1 cellular context compared by ENCODE assay signal in the genomic region with DNA sequence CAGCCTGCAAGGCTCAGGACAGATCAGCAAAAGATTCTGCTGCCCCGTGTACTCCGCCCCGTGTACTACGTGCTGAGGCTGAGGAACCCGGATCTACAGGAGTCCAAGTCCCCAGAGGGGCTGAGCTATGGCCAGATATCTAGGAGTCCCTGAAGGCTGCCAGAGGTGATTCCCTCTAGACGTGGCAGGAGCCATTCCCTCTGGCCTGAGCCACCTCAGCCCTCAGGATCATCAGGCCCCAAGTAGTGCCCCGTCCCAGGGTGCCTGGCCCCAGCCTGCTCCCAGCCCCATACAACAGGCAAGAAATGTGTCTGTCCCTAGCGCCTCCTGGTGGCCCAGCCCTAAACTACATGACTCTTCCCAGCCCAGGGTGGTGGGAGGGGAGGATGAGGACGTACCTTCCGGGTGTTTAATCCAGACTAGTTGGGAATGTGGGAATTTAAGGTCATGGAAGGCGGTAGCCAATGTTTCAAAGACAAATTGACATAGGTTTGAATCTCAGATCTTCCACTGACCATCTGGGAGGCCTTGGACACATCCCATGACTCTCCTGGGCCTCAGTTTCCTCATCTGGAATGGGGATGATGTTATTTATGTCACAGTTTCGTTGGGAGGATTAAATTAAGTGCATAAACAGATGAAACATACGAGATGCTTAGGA.
A peak's percentile ranks its signal among the peaks of the same experiment; 100 is the strongest.
TF ChIP-seq lines count a peak whose summit lies in the region.

No MANE protein-coding gene starts in this region.

TF ChIP-seq in K562, 482 proteins besides CTCF, POLR2A, EP300 and RAD21 (continued from another document and continues in another):
- peak; percentile 44; the same call in 1 of the 2 replicates for TF ChIP-seq JUN (IDR thresholded peaks at IDR 0.05; ENCODE audit: borderline replicate concordance, low read depth, low read length)
- no peak for TF ChIP-seq JUN (CRISPR knock-in tag; IDR thresholded peaks at IDR 0.05; ENCODE audit: borderline replicate concordance)
- TF ChIP-seq, protein P1, sequence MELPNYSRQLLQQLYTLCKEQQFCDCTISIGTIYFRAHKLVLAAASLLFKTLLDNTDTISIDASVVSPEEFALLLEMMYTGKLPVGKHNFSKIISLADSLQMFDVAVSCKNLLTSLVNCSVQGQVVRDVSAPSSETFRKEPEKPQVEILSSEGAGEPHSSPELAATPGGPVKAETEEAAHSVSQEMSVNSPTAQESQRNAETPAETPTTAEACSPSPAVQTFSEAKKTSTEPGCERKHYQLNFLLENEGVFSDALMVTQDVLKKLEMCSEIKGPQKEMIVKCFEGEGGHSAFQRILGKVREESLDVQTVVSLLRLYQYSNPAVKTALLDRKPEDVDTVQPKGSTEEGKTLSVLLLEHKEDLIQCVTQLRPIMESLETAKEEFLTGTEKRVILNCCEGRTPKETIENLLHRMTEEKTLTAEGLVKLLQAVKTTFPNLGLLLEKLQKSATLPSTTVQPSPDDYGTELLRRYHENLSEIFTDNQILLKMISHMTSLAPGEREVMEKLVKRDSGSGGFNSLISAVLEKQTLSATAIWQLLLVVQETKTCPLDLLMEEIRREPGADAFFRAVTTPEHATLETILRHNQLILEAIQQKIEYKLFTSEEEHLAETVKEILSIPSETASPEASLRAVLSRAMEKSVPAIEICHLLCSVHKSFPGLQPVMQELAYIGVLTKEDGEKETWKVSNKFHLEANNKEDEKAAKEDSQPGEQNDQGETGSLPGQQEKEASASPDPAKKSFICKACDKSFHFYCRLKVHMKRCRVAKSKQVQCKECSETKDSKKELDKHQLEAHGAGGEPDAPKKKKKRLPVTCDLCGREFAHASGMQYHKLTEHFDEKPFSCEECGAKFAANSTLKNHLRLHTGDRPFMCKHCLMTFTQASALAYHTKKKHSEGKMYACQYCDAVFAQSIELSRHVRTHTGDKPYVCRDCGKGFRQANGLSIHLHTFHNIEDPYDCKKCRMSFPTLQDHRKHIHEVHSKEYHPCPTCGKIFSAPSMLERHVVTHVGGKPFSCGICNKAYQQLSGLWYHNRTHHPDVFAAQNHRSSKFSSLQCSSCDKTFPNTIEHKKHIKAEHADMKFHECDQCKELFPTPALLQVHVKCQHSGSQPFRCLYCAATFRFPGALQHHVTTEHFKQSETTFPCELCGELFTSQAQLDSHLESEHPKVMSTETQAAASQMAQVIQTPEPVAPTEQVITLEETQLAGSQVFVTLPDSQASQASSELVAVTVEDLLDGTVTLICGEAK (IDR thresholded peaks at IDR 0.05): no peak
- TF ChIP-seq, protein P1 (CRISPR knock-in tag; IDR thresholded peaks at IDR 0.05): no peak
- no peak for TF ChIP-seq ZNF668 (CRISPR knock-in tag; IDR thresholded peaks at IDR 0.05)
- TF ChIP-seq CCAR2 (IDR thresholded peaks at IDR 0.05; ENCODE audit: low read depth, low read length): no peak
- TF ChIP-seq ZNF699 (CRISPR knock-in tag; IDR thresholded peaks at IDR 0.05; ENCODE audit: insufficient replicate concordance): no peak
- TF ChIP-seq, protein P2, sequence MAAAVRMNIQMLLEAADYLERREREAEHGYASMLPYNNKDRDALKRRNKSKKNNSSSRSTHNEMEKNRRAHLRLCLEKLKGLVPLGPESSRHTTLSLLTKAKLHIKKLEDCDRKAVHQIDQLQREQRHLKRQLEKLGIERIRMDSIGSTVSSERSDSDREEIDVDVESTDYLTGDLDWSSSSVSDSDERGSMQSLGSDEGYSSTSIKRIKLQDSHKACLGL (CRISPR knock-in tag; IDR thresholded peaks at IDR 0.05; ENCODE audit: borderline replicate concordance, poor library complexity, severe bottlenecking): no peak
- no peak for TF ChIP-seq HDAC6 (IDR thresholded peaks at IDR 0.05; ENCODE audit: low read depth, low read length)
- TF ChIP-seq CTBP1 (IDR thresholded peaks at IDR 0.05; ENCODE audit: borderline replicate concordance): peak; percentile 48; the same call in 1 of the 2 replicates
- no peak for TF ChIP-seq GATA2 (CRISPR knock-in tag; IDR thresholded peaks at IDR 0.05)
- TF ChIP-seq ZNF764 (CRISPR knock-in tag; IDR thresholded peaks at IDR 0.05; ENCODE audit: low read depth): no peak
- TF ChIP-seq HNRNPLL (IDR thresholded peaks at IDR 0.05; ENCODE audit: low read depth, low read length, poor library complexity, severe bottlenecking): no peak
- no peak; the same call in 1 of the 2 replicates for TF ChIP-seq ZNF239 (CRISPR knock-in tag; IDR thresholded peaks at IDR 0.05)
- TF ChIP-seq RBM22 (IDR thresholded peaks at IDR 0.05; ENCODE audit: low read depth, low read length, poor library complexity, severe bottlenecking): no peak
- TF ChIP-seq, protein P3, sequence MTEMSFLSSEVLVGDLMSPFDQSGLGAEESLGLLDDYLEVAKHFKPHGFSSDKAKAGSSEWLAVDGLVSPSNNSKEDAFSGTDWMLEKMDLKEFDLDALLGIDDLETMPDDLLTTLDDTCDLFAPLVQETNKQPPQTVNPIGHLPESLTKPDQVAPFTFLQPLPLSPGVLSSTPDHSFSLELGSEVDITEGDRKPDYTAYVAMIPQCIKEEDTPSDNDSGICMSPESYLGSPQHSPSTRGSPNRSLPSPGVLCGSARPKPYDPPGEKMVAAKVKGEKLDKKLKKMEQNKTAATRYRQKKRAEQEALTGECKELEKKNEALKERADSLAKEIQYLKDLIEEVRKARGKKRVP (CRISPR knock-in tag; IDR thresholded peaks at IDR 0.05): 0 out of 2 replicates have a peak, but pooled peaks have one; percentile 16
- TF ChIP-seq, protein P4, sequence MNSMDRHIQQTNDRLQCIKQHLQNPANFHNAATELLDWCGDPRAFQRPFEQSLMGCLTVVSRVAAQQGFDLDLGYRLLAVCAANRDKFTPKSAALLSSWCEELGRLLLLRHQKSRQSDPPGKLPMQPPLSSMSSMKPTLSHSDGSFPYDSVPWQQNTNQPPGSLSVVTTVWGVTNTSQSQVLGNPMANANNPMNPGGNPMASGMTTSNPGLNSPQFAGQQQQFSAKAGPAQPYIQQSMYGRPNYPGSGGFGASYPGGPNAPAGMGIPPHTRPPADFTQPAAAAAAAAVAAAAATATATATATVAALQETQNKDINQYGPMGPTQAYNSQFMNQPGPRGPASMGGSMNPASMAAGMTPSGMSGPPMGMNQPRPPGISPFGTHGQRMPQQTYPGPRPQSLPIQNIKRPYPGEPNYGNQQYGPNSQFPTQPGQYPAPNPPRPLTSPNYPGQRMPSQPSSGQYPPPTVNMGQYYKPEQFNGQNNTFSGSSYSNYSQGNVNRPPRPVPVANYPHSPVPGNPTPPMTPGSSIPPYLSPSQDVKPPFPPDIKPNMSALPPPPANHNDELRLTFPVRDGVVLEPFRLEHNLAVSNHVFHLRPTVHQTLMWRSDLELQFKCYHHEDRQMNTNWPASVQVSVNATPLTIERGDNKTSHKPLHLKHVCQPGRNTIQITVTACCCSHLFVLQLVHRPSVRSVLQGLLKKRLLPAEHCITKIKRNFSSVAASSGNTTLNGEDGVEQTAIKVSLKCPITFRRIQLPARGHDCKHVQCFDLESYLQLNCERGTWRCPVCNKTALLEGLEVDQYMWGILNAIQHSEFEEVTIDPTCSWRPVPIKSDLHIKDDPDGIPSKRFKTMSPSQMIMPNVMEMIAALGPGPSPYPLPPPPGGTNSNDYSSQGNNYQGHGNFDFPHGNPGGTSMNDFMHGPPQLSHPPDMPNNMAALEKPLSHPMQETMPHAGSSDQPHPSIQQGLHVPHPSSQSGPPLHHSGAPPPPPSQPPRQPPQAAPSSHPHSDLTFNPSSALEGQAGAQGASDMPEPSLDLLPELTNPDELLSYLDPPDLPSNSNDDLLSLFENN (IDR thresholded peaks at IDR 0.05; ENCODE audit: low read depth in 2 of 2, low read length in 2 of 2): 0 out of 4 replicates have a peak, but pooled peaks of 1 of the 2 experiments have one; percentile 21
- TF ChIP-seq MAZ (CRISPR knock-in tag; conservative IDR thresholded peaks at IDR 0.05 in 1 of 2, IDR thresholded peaks at IDR 0.05 in 1 of 2): peak; percentile 78 to 94
- TF ChIP-seq ZNF696 (CRISPR knock-in tag; conservative IDR thresholded peaks at IDR 0.05): no peak
- TF ChIP-seq SMARCB1 (IDR thresholded peaks at IDR 0.05; ENCODE audit: insufficient read length, low read depth): no peak
- TF ChIP-seq, protein P5, sequence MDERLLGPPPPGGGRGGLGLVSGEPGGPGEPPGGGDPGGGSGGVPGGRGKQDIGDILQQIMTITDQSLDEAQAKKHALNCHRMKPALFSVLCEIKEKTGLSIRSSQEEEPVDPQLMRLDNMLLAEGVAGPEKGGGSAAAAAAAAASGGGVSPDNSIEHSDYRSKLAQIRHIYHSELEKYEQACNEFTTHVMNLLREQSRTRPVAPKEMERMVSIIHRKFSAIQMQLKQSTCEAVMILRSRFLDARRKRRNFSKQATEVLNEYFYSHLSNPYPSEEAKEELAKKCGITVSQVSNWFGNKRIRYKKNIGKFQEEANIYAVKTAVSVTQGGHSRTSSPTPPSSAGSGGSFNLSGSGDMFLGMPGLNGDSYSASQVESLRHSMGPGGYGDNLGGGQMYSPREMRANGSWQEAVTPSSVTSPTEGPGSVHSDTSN (CRISPR knock-in tag; IDR thresholded peaks at IDR 0.05; ENCODE audit: low read depth): no peak
- TF ChIP-seq, protein P5 (tag; conservative IDR thresholded peaks at IDR 0.05; ENCODE audit: low read depth): no peak
- no peak for TF ChIP-seq ELF1 (tag; IDR thresholded peaks at IDR 0.05)
- TF ChIP-seq SNRNP70 (optimal IDR thresholded peaks at IDR 0.05; ENCODE audit: low read depth, low read length): no peak
- no peak for TF ChIP-seq RFX7 (CRISPR knock-in tag; IDR thresholded peaks at IDR 0.05)
- no peak for TF ChIP-seq CBX1 (IDR thresholded peaks at IDR 0.05; ENCODE audit: low read depth)
- no peak for TF ChIP-seq GABPB2 (CRISPR knock-in tag; conservative IDR thresholded peaks at IDR 0.05)
- TF ChIP-seq ERF (CRISPR knock-in tag; IDR thresholded peaks at IDR 0.05): peak; percentile 70; the same call in 1 of the 2 replicates
- no peak for TF ChIP-seq L3MBTL2 (IDR thresholded peaks at IDR 0.05)
- TF ChIP-seq ATF7 (IDR thresholded peaks at IDR 0.05): peak; percentile 22; the same call in 1 of the 2 replicates
- no peak for TF ChIP-seq NFRKB (IDR thresholded peaks at IDR 0.05; ENCODE audit: low read depth)
- no peak for TF ChIP-seq EGR1 (conservative IDR thresholded peaks at IDR 0.05)
- TF ChIP-seq, protein P6, sequence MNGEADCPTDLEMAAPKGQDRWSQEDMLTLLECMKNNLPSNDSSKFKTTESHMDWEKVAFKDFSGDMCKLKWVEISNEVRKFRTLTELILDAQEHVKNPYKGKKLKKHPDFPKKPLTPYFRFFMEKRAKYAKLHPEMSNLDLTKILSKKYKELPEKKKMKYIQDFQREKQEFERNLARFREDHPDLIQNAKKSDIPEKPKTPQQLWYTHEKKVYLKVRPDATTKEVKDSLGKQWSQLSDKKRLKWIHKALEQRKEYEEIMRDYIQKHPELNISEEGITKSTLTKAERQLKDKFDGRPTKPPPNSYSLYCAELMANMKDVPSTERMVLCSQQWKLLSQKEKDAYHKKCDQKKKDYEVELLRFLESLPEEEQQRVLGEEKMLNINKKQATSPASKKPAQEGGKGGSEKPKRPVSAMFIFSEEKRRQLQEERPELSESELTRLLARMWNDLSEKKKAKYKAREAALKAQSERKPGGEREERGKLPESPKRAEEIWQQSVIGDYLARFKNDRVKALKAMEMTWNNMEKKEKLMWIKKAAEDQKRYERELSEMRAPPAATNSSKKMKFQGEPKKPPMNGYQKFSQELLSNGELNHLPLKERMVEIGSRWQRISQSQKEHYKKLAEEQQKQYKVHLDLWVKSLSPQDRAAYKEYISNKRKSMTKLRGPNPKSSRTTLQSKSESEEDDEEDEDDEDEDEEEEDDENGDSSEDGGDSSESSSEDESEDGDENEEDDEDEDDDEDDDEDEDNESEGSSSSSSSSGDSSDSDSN (IDR thresholded peaks at IDR 0.05; ENCODE audit: borderline replicate concordance in 1 of 2, low read depth in 2 of 2, low read length in 2 of 2): 0 out of 4 replicates have a peak, but pooled peaks of 1 of the 2 experiments have one; percentile 36
- TF ChIP-seq, protein P7, sequence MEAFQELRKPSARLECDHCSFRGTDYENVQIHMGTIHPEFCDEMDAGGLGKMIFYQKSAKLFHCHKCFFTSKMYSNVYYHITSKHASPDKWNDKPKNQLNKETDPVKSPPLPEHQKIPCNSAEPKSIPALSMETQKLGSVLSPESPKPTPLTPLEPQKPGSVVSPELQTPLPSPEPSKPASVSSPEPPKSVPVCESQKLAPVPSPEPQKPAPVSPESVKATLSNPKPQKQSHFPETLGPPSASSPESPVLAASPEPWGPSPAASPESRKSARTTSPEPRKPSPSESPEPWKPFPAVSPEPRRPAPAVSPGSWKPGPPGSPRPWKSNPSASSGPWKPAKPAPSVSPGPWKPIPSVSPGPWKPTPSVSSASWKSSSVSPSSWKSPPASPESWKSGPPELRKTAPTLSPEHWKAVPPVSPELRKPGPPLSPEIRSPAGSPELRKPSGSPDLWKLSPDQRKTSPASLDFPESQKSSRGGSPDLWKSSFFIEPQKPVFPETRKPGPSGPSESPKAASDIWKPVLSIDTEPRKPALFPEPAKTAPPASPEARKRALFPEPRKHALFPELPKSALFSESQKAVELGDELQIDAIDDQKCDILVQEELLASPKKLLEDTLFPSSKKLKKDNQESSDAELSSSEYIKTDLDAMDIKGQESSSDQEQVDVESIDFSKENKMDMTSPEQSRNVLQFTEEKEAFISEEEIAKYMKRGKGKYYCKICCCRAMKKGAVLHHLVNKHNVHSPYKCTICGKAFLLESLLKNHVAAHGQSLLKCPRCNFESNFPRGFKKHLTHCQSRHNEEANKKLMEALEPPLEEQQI (IDR thresholded peaks at IDR 0.05): 0 out of 2 replicates have a peak, but pooled peaks have one; percentile 17
